Comparison of ENCODE assay signal across 28 cellular contexts in the genomic region with DNA sequence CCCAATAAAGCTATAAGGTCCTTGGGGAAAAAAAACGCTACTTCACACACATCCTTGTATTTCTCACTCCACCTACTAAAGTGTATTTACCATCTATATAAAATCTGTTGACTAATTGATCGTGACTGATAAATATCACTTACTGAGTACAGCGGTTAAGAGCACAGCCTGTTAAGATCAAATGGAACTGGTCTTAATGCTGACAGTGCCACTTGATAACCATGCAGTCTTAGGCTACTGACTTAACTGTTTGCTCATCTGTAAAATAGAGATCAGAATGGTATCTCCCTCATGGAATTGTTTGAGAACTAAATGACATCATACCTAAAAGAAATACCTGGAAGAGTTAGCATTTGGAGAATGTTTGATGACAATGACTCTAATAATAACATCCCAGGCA.
A peak's percentile ranks its signal among the peaks of the same experiment; 100 is the strongest.
DNase-seq lines count a peak whose midpoint lies in the region; ATAC-seq, FAIRE-seq and TF ChIP-seq lines count a peak whose summit lies in the region.
"Had no signal": no experiment of that assay in that cellular context is flagged by ENCODE, and none has a peak within 500 bp of the region (broad histone marks: within the 10 kb centered on the region; RNA-seq: fewer than 3 reads in every experiment).

No MANE protein-coding gene starts in this region.

- no peak overlapping the region for H3K18ac ChIP-seq in H9 (ENCODE audit: insufficient read length, low read depth, low read length)

- peaks cover 0 to 4% of the 10 kb centered on the region in 2 donors for H3K9me3 Mint-ChIP-seq in activated T-cell treated with anti-CD3 and anti-CD28 coated beads, Interleukin-2, amount 50 U/mL, for 72 hours
- H3K9me3 Mint-ChIP-seq in astrocyte (ENCODE audit: unreplicated experiment): no peaks in the 10 kb centered on the region
- H3K9me3 Mint-ChIP-seq in nephron: no peaks in the 10 kb centered on the region
- no peaks in the 10 kb centered on the region for H3K9me3 Mint-ChIP-seq in H9
- H3K9me3 Mint-ChIP-seq: CD4-positive, alpha-beta T cell had no signal

- H3K27me3 ChIP-seq in astrocyte (ENCODE audit: insufficient read depth, low read length) (no peaks in the 10 kb centered on the region), H9 (ENCODE audit: insufficient read depth, low read length) (no peaks in the 10 kb centered on the region)
- H3K27me3 ChIP-seq: BLaER1 treated with 17β-estradiol and CSF1 and Interleukin-3, amounts not matched to agents 10 nM and 100 nM; MG63; SJSA1 had no signal

- TF ChIP-seq CTCF in astrocyte (IDR thresholded peaks at IDR 0.05; ENCODE audit: insufficient read depth, low read depth, low read length) (no peak), nephron (IDR thresholded peaks at IDR 0.05; ENCODE audit: unreplicated experiment in 3 of 3) (no peak), H9 (conservative IDR thresholded peaks at IDR 0.05) (no peak)

- no peaks in the 10 kb centered on the region for H3K36me3 ChIP-seq in astrocyte (ENCODE audit: insufficient read depth, low read length)
- H3K36me3 ChIP-seq: BLaER1 treated with 17β-estradiol and CSF1 and Interleukin-3, amounts not matched to agents 10 nM and 100 nM; MG63; SJSA1 had no signal

- H3K36me3 Mint-ChIP-seq in activated T-cell treated with anti-CD3 and anti-CD28 coated beads, Interleukin-2, amount 50 U/mL, for 72 hours (ENCODE audit: insufficient read depth in 2 of 2): no peaks in the 10 kb centered on the region
- peaks cover 2% of the 10 kb centered on the region for H3K36me3 Mint-ChIP-seq in astrocyte (ENCODE audit: low read depth, unreplicated experiment)
- no peaks in the 10 kb centered on the region for H3K36me3 Mint-ChIP-seq in nephron (ENCODE audit: low read depth)
- no peaks in the 10 kb centered on the region for H3K36me3 Mint-ChIP-seq in H9 (ENCODE audit: insufficient read depth in 1 of 3, low read depth in 3 of 3)

- ATAC-seq in activated T-cell treated with anti-CD3 and anti-CD28 coated beads, Interleukin-2, amount 50 U/mL, for 72 hours (replicated peaks in 1 of 2): no peak
- no peak for ATAC-seq in GM21381 (IDR thresholded peaks at IDR 0.05; ENCODE audit: unreplicated experiment)
- ATAC-seq: GM12878, HCT116, K562 had no signal

- no peaks in the 10 kb centered on the region for H3K27me3 Mint-ChIP-seq in activated T-cell treated with anti-CD3 and anti-CD28 coated beads, Interleukin-2, amount 50 U/mL, for 72 hours (ENCODE audit: low read depth)
- H3K27me3 Mint-ChIP-seq in astrocyte (ENCODE audit: low read depth, unreplicated experiment) (no peaks in the 10 kb centered on the region), nephron (ENCODE audit: low read depth) (peaks cover 4% of the 10 kb centered on the region), H9 (ENCODE audit: low read depth) (no peaks in the 10 kb centered on the region; the same call in 1 of the 2 replicates)
- H3K27me3 Mint-ChIP-seq: CD4-positive, alpha-beta T cell had no signal

- peak; percentile 47 for FAIRE-seq in astrocyte (lab: Jason Lieb, UNC)
- FAIRE-seq: A204.1, GM12878, H1, K562 had no signal

- H3K23ac ChIP-seq in H9 (ENCODE audit: insufficient read length, low read depth, low read length): no peak overlapping the region

- no peak overlapping the region for H3K4me3 Mint-ChIP-seq in activated T-cell treated with anti-CD3 and anti-CD28 coated beads, Interleukin-2, amount 50 U/mL, for 72 hours
- H3K4me3 Mint-ChIP-seq in astrocyte (ENCODE audit: unreplicated experiment): no peak overlapping the region
- H3K4me3 Mint-ChIP-seq in nephron: no peak overlapping the region
- no peak overlapping the region for H3K4me3 Mint-ChIP-seq in H9
- H3K4me3 Mint-ChIP-seq: CD4-positive, alpha-beta T cell had no signal

- H3K14ac ChIP-seq in H9 (ENCODE audit: insufficient read depth, low read length): no peak overlapping the region

- H3K4me1 Mint-ChIP-seq in activated T-cell treated with anti-CD3 and anti-CD28 coated beads, Interleukin-2, amount 50 U/mL, for 72 hours (ENCODE audit: low read depth): no peaks in the 10 kb centered on the region
- peaks cover 8% of the 10 kb centered on the region for H3K4me1 Mint-ChIP-seq in astrocyte (ENCODE audit: low read depth, unreplicated experiment)
- peaks cover 8% of the 10 kb centered on the region for H3K4me1 Mint-ChIP-seq in nephron
- H3K4me1 Mint-ChIP-seq in H9: peaks cover 4% of the 10 kb centered on the region in 2 experiments; a peak in 2 of 4 replicates

- no peak overlapping the region for H2AK5ac ChIP-seq in H9 (ENCODE audit: insufficient read length, low read length)

- H4K91ac ChIP-seq in H9 (ENCODE audit: insufficient read length, low read depth, low read length): no peak overlapping the region

- H3K23me2 ChIP-seq in H9 (ENCODE audit: insufficient read length, low read depth, low read length, poor library complexity, severe bottlenecking): no peaks in the 10 kb centered on the region

- H3K27ac ChIP-seq in astrocyte (ENCODE audit: low read depth, low read length) (no peak overlapping the region), H9 (ENCODE audit: insufficient read length, low read depth, low read length) (no peak overlapping the region)
- H3K27ac ChIP-seq: BLaER1 treated with 17β-estradiol and CSF1 and Interleukin-3, amounts not matched to agents 10 nM and 100 nM; HL-60; SJSA1 had no signal

- H3K9me3 ChIP-seq in astrocyte (ENCODE audit: insufficient read depth, low read depth, low read length): no peaks in the 10 kb centered on the region
- no peaks in the 10 kb centered on the region for H3K9me3 ChIP-seq in H9 (ENCODE audit: control insufficient read depth, low read depth, low read length)
- H3K9me3 ChIP-seq: BLaER1 treated with 17β-estradiol and CSF1 and Interleukin-3, amounts not matched to agents 10 nM and 100 nM; MG63; SJSA1 had no signal

- no peak overlapping the region for H3K4me3 ChIP-seq in astrocyte (ENCODE audit: insufficient read depth, low read depth, low read length)
- H3K4me3 ChIP-seq: BLaER1 treated with 17β-estradiol and CSF1 and Interleukin-3, amounts not matched to agents 10 nM and 100 nM; GM12878; K562; MG63; SJSA1 had no signal

- H4K20me1 ChIP-seq in astrocyte (ENCODE audit: insufficient read depth, low read length): no peaks in the 10 kb centered on the region
- H4K20me1 ChIP-seq in H9 (ENCODE audit: control insufficient read depth, insufficient read depth, insufficient read length): no peaks in the 10 kb centered on the region
- H4K20me1 ChIP-seq: BLaER1 treated with 17β-estradiol and CSF1 and Interleukin-3, amounts not matched to agents 10 nM and 100 nM had no signal

- H2BK5ac ChIP-seq in H9 (ENCODE audit: insufficient read length, low read length): no peak overlapping the region

- H3K4me1 ChIP-seq in astrocyte (ENCODE audit: insufficient read depth, low read length) (peaks cover 5% of the 10 kb centered on the region), H9 (ENCODE audit: insufficient read depth, low read length) (no peaks in the 10 kb centered on the region)
- H3K4me1 ChIP-seq: SJSA1 had no signal

- no peak overlapping the region for H2AFZ ChIP-seq in astrocyte (ENCODE audit: low read depth, low read length)
- no peak overlapping the region for H2AFZ ChIP-seq in H9 (ENCODE audit: low read length)

- H3K27ac Mint-ChIP-seq in activated T-cell treated with anti-CD3 and anti-CD28 coated beads, Interleukin-2, amount 50 U/mL, for 72 hours: peak overlapping the region; percentile 61
- H3K27ac Mint-ChIP-seq in astrocyte (ENCODE audit: unreplicated experiment) (no peak overlapping the region), nephron (peak overlapping the region; percentile 0 to 67 (median 54)), H9 (no peak overlapping the region)
- H3K27ac Mint-ChIP-seq: CD4-positive, alpha-beta T cell had no signal

- no peak overlapping the region for H2BK15ac ChIP-seq in H9 (ENCODE audit: low read depth, low read length)

- H2BK120ac ChIP-seq in H9 (ENCODE audit: low read depth, low read length, poor library complexity, severe bottlenecking): no peak overlapping the region

- no CpG with 5 or more reads among the region's 3 CpGs for WGBS in H9 (ENCODE audit: extremely low coverage, insufficient read length, low lambda C conversion rate)

- H3K9ac ChIP-seq in astrocyte (ENCODE audit: low read length) (no peak overlapping the region), H9 (ENCODE audit: extremely low read depth, insufficient read length, low read length) (no peak overlapping the region)
- H3K9ac ChIP-seq: BLaER1 treated with 17β-estradiol and CSF1 and Interleukin-3, amounts not matched to agents 10 nM and 100 nM had no signal

- no peak overlapping the region for H2BK12ac ChIP-seq in H9 (ENCODE audit: insufficient read length, low read depth, low read length)

- no peaks in the 10 kb centered on the region for H3K79me1 ChIP-seq in H9 (ENCODE audit: insufficient read depth, low read depth, low read length, poor library complexity, severe bottlenecking)

- H3K4me2 ChIP-seq in astrocyte (ENCODE audit: low read length) (no peak overlapping the region), H9 (ENCODE audit: insufficient read depth, insufficient read length, low read length) (no peak overlapping the region)
- H3K4me2 ChIP-seq: BLaER1 treated with 17β-estradiol and CSF1 and Interleukin-3, amounts not matched to agents 10 nM and 100 nM had no signal

- no peak overlapping the region for H4K5ac ChIP-seq in H9 (ENCODE audit: insufficient read length, low read depth, low read length)

- H2BK20ac ChIP-seq in H9 (ENCODE audit: low read depth, low read length, poor library complexity, severe bottlenecking): no peak overlapping the region

- no peak for DNase-seq in activated T-cell treated with anti-CD3 and anti-CD28 coated beads, Interleukin-2, amount 50 U/mL, for 72 hours
- no peak for DNase-seq in activated T-cell treated with anti-CD3 and anti-CD28 coated beads, Interleukin-2, amount 50 U/mL, for 1 hour
- no peak for DNase-seq in astrocyte (ENCODE audit: low read depth)
- no peak for DNase-seq in kidney glomerular epithelial cell (lab: John Stamatoyannopoulos, UW)
- DNase-seq in H9: no peak
- DNase-seq: AML-193; CD4-positive, alpha-beta T cell; GDM1; MG63; NCI-H1105 treated with DMSO at 0.1 percent for 48 hours; NCI-H146; NCI-H1930; NCI-H2107; NCI-H446; NCI-H524 treated with DMSO at 0.1 percent for 48 hours; NCI-H774; Right ventricle myocardium superior; RPMI8226 had no signal

- H3K79me2 ChIP-seq in astrocyte (ENCODE audit: insufficient read depth, low read length) (no peaks in the 10 kb centered on the region), H9 (ENCODE audit: insufficient read depth, low read length) (no peaks in the 10 kb centered on the region)

- no peak overlapping the region for H3K4ac ChIP-seq in H9 (ENCODE audit: low read depth, low read length)

- no peak overlapping the region for H4K8ac ChIP-seq in H9 (replicated peaks; ENCODE audit: insufficient read length, low read depth, low read length)

- no peak overlapping the region for H3K56ac ChIP-seq in H9 (ENCODE audit: insufficient read length, low read depth, low read length)

- H3T11ph ChIP-seq in H9 (ENCODE audit: low read length): no peak overlapping the region

Comparison
In these comparisons a context has a peak if more than half of its experiments do, and no peak if none do; other contexts are left out.
1. H3K27ac Mint-ChIP-seq: peak in activated T-cell treated with anti-CD3 and anti-CD28 coated beads, Interleukin-2, amount 50 U/mL, for 72 hours (single experiment) and nephron (3 of 3); none in astrocyte (single experiment) and H9 (0 of 3).